Comparison of ENCODE assay signal across 1 cellular context in the genomic region with DNA sequence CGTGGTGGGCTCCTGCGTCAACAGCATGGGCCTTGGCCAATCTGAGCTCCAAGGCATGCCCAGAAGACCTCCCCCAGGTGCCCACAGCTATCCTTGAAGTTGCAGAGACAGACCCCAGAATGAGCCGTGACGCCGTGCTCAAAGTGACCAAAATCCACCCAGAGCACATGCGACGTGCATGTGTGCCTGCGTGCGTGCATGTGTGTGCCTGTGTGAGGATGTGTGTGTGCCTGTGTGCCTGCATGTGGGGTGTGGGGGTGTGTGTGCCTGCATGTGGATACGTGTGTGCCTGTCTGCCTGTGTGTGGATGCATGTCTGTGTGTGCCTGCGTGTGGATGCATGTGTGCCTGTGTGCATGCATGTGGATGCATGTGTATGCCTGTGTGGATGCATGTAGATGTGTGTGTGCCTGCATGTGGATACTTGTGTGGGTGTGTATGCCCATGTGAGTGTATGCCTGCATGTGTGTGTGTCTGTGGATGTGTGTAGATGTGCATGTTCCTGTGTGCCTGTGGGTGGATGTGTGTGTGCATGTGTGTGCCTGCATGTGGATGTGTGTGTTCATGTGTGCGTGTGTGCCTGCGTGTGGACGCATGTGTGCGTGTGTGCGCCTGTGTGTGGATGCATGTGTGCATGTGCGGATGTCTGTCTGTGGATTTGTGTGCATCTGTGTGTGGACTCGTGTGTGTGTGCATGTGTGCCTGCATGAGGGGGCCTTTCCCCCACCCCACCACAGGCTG.
A peak's percentile ranks its signal among the peaks of the same experiment; 100 is the strongest.
TF ChIP-seq lines count a peak whose summit lies in the region.

No MANE protein-coding gene starts in this region.

TF ChIP-seq in HepG2, 621 proteins besides CTCF, POLR2A, EP300 and RAD21:
- no peak for TF ChIP-seq ZNF577 (CRISPR knock-in tag; IDR thresholded peaks at IDR 0.05; ENCODE audit: borderline replicate concordance, low read depth)
- TF ChIP-seq, protein P1, sequence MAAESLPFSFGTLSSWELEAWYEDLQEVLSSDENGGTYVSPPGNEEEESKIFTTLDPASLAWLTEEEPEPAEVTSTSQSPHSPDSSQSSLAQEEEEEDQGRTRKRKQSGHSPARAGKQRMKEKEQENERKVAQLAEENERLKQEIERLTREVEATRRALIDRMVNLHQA (CRISPR knock-in tag; IDR thresholded peaks at IDR 0.05): no peak
- TF ChIP-seq, protein P2, sequence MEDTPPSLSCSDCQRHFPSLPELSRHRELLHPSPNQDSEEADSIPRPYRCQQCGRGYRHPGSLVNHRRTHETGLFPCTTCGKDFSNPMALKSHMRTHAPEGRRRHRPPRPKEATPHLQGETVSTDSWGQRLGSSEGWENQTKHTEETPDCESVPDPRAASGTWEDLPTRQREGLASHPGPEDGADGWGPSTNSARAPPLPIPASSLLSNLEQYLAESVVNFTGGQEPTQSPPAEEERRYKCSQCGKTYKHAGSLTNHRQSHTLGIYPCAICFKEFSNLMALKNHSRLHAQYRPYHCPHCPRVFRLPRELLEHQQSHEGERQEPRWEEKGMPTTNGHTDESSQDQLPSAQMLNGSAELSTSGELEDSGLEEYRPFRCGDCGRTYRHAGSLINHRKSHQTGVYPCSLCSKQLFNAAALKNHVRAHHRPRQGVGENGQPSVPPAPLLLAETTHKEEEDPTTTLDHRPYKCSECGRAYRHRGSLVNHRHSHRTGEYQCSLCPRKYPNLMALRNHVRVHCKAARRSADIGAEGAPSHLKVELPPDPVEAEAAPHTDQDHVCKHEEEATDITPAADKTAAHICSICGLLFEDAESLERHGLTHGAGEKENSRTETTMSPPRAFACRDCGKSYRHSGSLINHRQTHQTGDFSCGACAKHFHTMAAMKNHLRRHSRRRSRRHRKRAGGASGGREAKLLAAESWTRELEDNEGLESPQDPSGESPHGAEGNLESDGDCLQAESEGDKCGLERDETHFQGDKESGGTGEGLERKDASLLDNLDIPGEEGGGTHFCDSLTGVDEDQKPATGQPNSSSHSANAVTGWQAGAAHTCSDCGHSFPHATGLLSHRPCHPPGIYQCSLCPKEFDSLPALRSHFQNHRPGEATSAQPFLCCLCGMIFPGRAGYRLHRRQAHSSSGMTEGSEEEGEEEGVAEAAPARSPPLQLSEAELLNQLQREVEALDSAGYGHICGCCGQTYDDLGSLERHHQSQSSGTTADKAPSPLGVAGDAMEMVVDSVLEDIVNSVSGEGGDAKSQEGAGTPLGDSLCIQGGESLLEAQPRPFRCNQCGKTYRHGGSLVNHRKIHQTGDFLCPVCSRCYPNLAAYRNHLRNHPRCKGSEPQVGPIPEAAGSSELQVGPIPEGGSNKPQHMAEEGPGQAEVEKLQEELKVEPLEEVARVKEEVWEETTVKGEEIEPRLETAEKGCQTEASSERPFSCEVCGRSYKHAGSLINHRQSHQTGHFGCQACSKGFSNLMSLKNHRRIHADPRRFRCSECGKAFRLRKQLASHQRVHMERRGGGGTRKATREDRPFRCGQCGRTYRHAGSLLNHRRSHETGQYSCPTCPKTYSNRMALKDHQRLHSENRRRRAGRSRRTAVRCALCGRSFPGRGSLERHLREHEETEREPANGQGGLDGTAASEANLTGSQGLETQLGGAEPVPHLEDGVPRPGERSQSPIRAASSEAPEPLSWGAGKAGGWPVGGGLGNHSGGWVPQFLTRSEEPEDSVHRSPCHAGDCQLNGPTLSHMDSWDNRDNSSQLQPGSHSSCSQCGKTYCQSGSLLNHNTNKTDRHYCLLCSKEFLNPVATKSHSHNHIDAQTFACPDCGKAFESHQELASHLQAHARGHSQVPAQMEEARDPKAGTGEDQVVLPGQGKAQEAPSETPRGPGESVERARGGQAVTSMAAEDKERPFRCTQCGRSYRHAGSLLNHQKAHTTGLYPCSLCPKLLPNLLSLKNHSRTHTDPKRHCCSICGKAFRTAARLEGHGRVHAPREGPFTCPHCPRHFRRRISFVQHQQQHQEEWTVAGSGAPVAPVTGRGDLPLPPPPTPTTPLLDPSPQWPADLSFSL (CRISPR knock-in tag; IDR thresholded peaks at IDR 0.05): no peak
- TF ChIP-seq, protein P3, sequence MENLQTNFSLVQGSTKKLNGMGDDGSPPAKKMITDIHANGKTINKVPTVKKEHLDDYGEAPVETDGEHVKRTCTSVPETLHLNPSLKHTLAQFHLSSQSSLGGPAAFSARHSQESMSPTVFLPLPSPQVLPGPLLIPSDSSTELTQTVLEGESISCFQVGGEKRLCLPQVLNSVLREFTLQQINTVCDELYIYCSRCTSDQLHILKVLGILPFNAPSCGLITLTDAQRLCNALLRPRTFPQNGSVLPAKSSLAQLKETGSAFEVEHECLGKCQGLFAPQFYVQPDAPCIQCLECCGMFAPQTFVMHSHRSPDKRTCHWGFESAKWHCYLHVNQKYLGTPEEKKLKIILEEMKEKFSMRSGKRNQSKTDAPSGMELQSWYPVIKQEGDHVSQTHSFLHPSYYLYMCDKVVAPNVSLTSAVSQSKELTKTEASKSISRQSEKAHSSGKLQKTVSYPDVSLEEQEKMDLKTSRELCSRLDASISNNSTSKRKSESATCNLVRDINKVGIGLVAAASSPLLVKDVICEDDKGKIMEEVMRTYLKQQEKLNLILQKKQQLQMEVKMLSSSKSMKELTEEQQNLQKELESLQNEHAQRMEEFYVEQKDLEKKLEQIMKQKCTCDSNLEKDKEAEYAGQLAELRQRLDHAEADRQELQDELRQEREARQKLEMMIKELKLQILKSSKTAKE (CRISPR knock-in tag; IDR thresholded peaks at IDR 0.05; ENCODE audit: borderline replicate concordance): 0 out of 2 replicates have a peak, but pooled peaks have one; percentile 32
- 0 out of 2 replicates have a peak, but pooled peaks have one; percentile 16 for TF ChIP-seq MTA1 (CRISPR knock-in tag; IDR thresholded peaks at IDR 0.05; ENCODE audit: borderline replicate concordance)
- TF ChIP-seq MZF1 (CRISPR knock-in tag; IDR thresholded peaks at IDR 0.05; ENCODE audit: borderline replicate concordance): no peak
- TF ChIP-seq, protein P4, sequence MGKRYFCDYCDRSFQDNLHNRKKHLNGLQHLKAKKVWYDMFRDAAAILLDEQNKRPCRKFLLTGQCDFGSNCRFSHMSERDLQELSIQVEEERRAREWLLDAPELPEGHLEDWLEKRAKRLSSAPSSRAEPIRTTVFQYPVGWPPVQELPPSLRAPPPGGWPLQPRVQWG (CRISPR knock-in tag; IDR thresholded peaks at IDR 0.05; ENCODE audit: borderline replicate concordance, low read depth): no peak
- TF ChIP-seq, protein P5, sequence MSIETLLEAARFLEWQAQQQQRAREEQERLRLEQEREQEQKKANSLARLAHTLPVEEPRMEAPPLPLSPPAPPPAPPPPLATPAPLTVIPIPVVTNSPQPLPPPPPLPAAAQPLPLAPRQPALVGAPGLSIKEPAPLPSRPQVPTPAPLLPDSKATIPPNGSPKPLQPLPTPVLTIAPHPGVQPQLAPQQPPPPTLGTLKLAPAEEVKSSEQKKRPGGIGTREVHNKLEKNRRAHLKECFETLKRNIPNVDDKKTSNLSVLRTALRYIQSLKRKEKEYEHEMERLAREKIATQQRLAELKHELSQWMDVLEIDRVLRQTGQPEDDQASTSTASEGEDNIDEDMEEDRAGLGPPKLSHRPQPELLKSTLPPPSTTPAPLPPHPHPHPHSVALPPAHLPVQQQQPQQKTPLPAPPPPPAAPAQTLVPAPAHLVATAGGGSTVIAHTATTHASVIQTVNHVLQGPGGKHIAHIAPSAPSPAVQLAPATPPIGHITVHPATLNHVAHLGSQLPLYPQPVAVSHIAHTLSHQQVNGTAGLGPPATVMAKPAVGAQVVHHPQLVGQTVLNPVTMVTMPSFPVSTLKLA (IDR thresholded peaks at IDR 0.05): peak; percentile 89
- TF ChIP-seq, protein P6, sequence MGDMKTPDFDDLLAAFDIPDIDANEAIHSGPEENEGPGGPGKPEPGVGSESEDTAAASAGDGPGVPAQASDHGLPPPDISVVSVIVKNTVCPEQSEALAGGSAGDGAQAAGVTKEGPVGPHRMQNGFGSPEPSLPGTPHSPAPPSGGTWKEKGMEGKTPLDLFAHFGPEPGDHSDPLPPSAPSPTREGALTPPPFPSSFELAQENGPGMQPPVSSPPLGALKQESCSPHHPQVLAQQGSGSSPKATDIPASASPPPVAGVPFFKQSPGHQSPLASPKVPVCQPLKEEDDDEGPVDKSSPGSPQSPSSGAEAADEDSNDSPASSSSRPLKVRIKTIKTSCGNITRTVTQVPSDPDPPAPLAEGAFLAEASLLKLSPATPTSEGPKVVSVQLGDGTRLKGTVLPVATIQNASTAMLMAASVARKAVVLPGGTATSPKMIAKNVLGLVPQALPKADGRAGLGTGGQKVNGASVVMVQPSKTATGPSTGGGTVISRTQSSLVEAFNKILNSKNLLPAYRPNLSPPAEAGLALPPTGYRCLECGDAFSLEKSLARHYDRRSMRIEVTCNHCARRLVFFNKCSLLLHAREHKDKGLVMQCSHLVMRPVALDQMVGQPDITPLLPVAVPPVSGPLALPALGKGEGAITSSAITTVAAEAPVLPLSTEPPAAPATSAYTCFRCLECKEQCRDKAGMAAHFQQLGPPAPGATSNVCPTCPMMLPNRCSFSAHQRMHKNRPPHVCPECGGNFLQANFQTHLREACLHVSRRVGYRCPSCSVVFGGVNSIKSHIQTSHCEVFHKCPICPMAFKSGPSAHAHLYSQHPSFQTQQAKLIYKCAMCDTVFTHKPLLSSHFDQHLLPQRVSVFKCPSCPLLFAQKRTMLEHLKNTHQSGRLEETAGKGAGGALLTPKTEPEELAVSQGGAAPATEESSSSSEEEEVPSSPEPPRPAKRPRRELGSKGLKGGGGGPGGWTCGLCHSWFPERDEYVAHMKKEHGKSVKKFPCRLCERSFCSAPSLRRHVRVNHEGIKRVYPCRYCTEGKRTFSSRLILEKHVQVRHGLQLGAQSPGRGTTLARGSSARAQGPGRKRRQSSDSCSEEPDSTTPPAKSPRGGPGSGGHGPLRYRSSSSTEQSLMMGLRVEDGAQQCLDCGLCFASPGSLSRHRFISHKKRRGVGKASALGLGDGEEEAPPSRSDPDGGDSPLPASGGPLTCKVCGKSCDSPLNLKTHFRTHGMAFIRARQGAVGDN (CRISPR knock-in tag; IDR thresholded peaks at IDR 0.05): peak; percentile 29; the same call in 1 of the 2 replicates
TF ChIP-seq in HepG2: peak in this region for 4.
